ENCODE assay signal across 11 cellular contexts in genomic region chr1:182869241-182869666, GRCh38. TPM values are rescaled to one million over a fixed set of nuclear protein-coding genes. Genes with fewer than 3 reads are reported as not detected.
DNase-seq lines count a peak whose midpoint lies in the region; ATAC-seq and TF ChIP-seq lines count a peak whose summit lies in the region.
"Had no signal": no experiment of that assay in that cellular context is flagged by ENCODE, and none has a peak within 500 bp of the region (broad histone marks: within the 10 kb centered on the region; RNA-seq: fewer than 3 reads in every experiment).

No MANE protein-coding gene starts in this region.

- peak in 2 of 7 experiments; percentile 13 to 19 for DNase-seq in CD8-positive, alpha-beta T cell
- DNase-seq in effector CD8-positive, alpha-beta T cell (lab: John Stamatoyannopoulos, UW): peak; percentile 13
- no peak for DNase-seq in natural killer cell treated with Interleukin-12 subunit alpha and Interleukin-12 subunit beta and Interleukin-15 and Interleukin-18, amount 100 ng/mL, for 72 hours (ENCODE audit: low spot score)
- no peak for DNase-seq in DMS153 treated with DMSO at 0.1 percent for 48 hours (lab: John Stamatoyannopoulos, UW; ENCODE audit: unreplicated experiment)
- no peak for DNase-seq in 8988T
- DNase-seq in effector memory CD8-positive, alpha-beta T cell: no peak
- DNase-seq: activated T-cell treated with anti-CD3 and anti-CD28 coated beads, Interleukin-2, amount 50 U/mL, for 48 hours; colonic mucosa; DMS79 treated with DMSO at 0.1 percent for 48 hours; NCI-H146 had no signal

- H3K9me3 Mint-ChIP-seq in CD8-positive, alpha-beta T cell: no peaks in the 10 kb centered on the region
- H3K9me3 Mint-ChIP-seq in natural killer cell treated with Interleukin-12 subunit alpha and Interleukin-12 subunit beta and Interleukin-15 and Interleukin-18, amount 100 ng/mL, for 72 hours: no peaks in the 10 kb centered on the region
- H3K9me3 Mint-ChIP-seq in effector memory CD8-positive, alpha-beta T cell: no peaks in the 10 kb centered on the region

- CTCF ChIA-PET in CD8-positive, alpha-beta T cell (lab: Charles Lee): no interaction called here

- no peak for ATAC-seq in CD8-positive, alpha-beta T cell
- ATAC-seq in natural killer cell treated with Interleukin-12 subunit alpha and Interleukin-12 subunit beta and Interleukin-15 and Interleukin-18, amount 100 ng/mL, for 72 hours: peak; percentile 24 to 28
- ATAC-seq in effector memory CD8-positive, alpha-beta T cell (replicated peaks): no peak

- no peak for TF ChIP-seq CTCF in CD8-positive, alpha-beta T cell (IDR thresholded peaks at IDR 0.05)

- peak overlapping the region; percentile 13 for H3K27ac Mint-ChIP-seq in CD8-positive, alpha-beta T cell
- peak overlapping the region in 1 of 2 donors; percentile 61 for H3K27ac Mint-ChIP-seq in natural killer cell treated with Interleukin-12 subunit alpha and Interleukin-12 subunit beta and Interleukin-15 and Interleukin-18, amount 100 ng/mL, for 72 hours
- H3K27ac Mint-ChIP-seq in effector memory CD8-positive, alpha-beta T cell: no peak overlapping the region

- H3K4me1 Mint-ChIP-seq in CD8-positive, alpha-beta T cell (ENCODE audit: low read depth): peaks cover 7% of the 10 kb centered on the region
- peaks cover 0 to 12% of the 10 kb centered on the region in 2 donors for H3K4me1 Mint-ChIP-seq in natural killer cell treated with Interleukin-12 subunit alpha and Interleukin-12 subunit beta and Interleukin-15 and Interleukin-18, amount 100 ng/mL, for 72 hours (ENCODE audit: low read depth in 2 of 2)
- peaks cover 8 to 10% of the 10 kb centered on the region in 2 donors for H3K4me1 Mint-ChIP-seq in effector memory CD8-positive, alpha-beta T cell (ENCODE audit: low read depth in 2 of 2)

- no peak overlapping the region for H3K4me3 ChIP-seq in CD8-positive, alpha-beta T cell (ENCODE audit: low read depth, low read length)
- H3K4me3 ChIP-seq in HUES48 (ENCODE audit: low read depth, low read length): no peak overlapping the region
- H3K4me3 ChIP-seq: colonic mucosa had no signal

- H3K27me3 Mint-ChIP-seq in CD8-positive, alpha-beta T cell (ENCODE audit: low read depth): no peaks in the 10 kb centered on the region
- H3K27me3 Mint-ChIP-seq in natural killer cell treated with Interleukin-12 subunit alpha and Interleukin-12 subunit beta and Interleukin-15 and Interleukin-18, amount 100 ng/mL, for 72 hours: no peaks in the 10 kb centered on the region
- H3K27me3 Mint-ChIP-seq in effector memory CD8-positive, alpha-beta T cell: no peaks in the 10 kb centered on the region

- peak overlapping the region; percentile 50; the same call in 1 of the 2 replicates for H3K9ac ChIP-seq in HUES48 (ENCODE audit: low read depth, low read length)

- no peak overlapping the region for H3K4me3 Mint-ChIP-seq in CD8-positive, alpha-beta T cell
- H3K4me3 Mint-ChIP-seq in natural killer cell treated with Interleukin-12 subunit alpha and Interleukin-12 subunit beta and Interleukin-15 and Interleukin-18, amount 100 ng/mL, for 72 hours: no peak overlapping the region
- H3K4me3 Mint-ChIP-seq in effector memory CD8-positive, alpha-beta T cell: no peak overlapping the region

- no peaks in the 10 kb centered on the region for H3K9me3 ChIP-seq in CD8-positive, alpha-beta T cell (ENCODE audit: low read length)
- no peaks in the 10 kb centered on the region for H3K9me3 ChIP-seq in HUES48 (ENCODE audit: control insufficient read depth, insufficient read depth, low read length)
- H3K9me3 ChIP-seq: colonic mucosa had no signal

- H3K4me1 ChIP-seq in CD8-positive, alpha-beta T cell (ENCODE audit: insufficient read depth, low read length): no peaks in the 10 kb centered on the region
- H3K4me1 ChIP-seq in HUES48 (ENCODE audit: control insufficient read depth, insufficient read depth, low read length): no peaks in the 10 kb centered on the region
- H3K4me1 ChIP-seq: colonic mucosa had no signal

- POLR2A ChIA-PET in CD8-positive, alpha-beta T cell (lab: Charles Lee): no interaction called here

- H3K27ac ChIP-seq in CD8-positive, alpha-beta T cell (ENCODE audit: low read depth, low read length): no peak overlapping the region
- H3K27ac ChIP-seq in HUES48 (ENCODE audit: low read depth, low read length): peak overlapping the region; percentile 66
- H3K27ac ChIP-seq: colonic mucosa had no signal

- intact Hi-C loops in CD8-positive, alpha-beta T cell (cut with DNase I, micrococcal nuclease): loop anchor here in 1 of 2 experiments (10.0 kb wide), 1 partner anchor 1846 kb away; no protein-coding TSS in a partner anchor

- H3K36me3 ChIP-seq in CD8-positive, alpha-beta T cell (ENCODE audit: insufficient read depth, low read length): peaks cover 84% of the 10 kb centered on the region
- peaks cover 100% of the 10 kb centered on the region for H3K36me3 ChIP-seq in HUES48 (ENCODE audit: control insufficient read depth, insufficient read depth, low read length)

- H3K36me3 Mint-ChIP-seq in CD8-positive, alpha-beta T cell: peaks cover 92% of the 10 kb centered on the region
- peaks cover 66% of the 10 kb centered on the region for H3K36me3 Mint-ChIP-seq in natural killer cell treated with Interleukin-12 subunit alpha and Interleukin-12 subunit beta and Interleukin-15 and Interleukin-18, amount 100 ng/mL, for 72 hours
- peaks cover 97% of the 10 kb centered on the region for H3K36me3 Mint-ChIP-seq in effector memory CD8-positive, alpha-beta T cell (ENCODE audit: insufficient read depth)

- H3K27me3 ChIP-seq in CD8-positive, alpha-beta T cell (ENCODE audit: insufficient read depth, low read length): no peaks in the 10 kb centered on the region
- H3K27me3 ChIP-seq in HUES48 (ENCODE audit: control insufficient read depth, insufficient read depth, low read length): no peaks in the 10 kb centered on the region
- H3K27me3 ChIP-seq: colonic mucosa had no signal

RNA-seq across cellular contexts. Expression of gene DHX9, which starts 30.1 kb away (rescaled TPM):
- 100 to 1,000 TPM; 374 to 382 TPM for total RNA-seq in CD8-positive, alpha-beta T cell
- total RNA-seq in natural killer cell treated with Interleukin-12 subunit alpha and Interleukin-12 subunit beta and Interleukin-15 and Interleukin-18, amount 100 ng/mL, for 72 hours: 100 to 1,000 TPM; 217 to 247 TPM

Comparison
In these comparisons a context has a peak if more than half of its experiments do, and no peak if none do; other contexts are left out.
1. ATAC-seq: peak in natural killer cell treated with Interleukin-12 subunit alpha and Interleukin-12 subunit beta and Interleukin-15 and Interleukin-18, amount 100 ng/mL, for 72 hours (2 of 2); none in CD8-positive, alpha-beta T cell (single experiment) and effector memory CD8-positive, alpha-beta T cell (single experiment).